ENCODE assay signal across 8 cellular contexts in genomic region chr12:12725086-12725955, GRCh38. TPM values are rescaled to one million over a fixed set of nuclear protein-coding genes. Genes with fewer than 3 reads are reported as not detected.
DNase-seq lines count a peak whose midpoint lies in the region; ATAC-seq, FAIRE-seq and TF ChIP-seq lines count a peak whose summit lies in the region.

No MANE protein-coding gene starts in this region.

- TF ChIP-seq EP300 in HepG2 (IDR thresholded peaks at IDR 0.05; ENCODE audit: low read depth in 2 of 2, low read length in 2 of 2) = peak; percentile 41 to 80; a peak in 2 of 4 replicates
- TF ChIP-seq EP300 in HepG2 (CRISPR knock-in tag; IDR thresholded peaks at IDR 0.05; ENCODE audit: borderline replicate concordance) = no peak

- peak overlapping the region; percentile 76 to 99 (median 90) for H3K4me3 ChIP-seq in BLaER1 treated with 17β-estradiol and CSF1 and Interleukin-3, amounts not matched to agents 10 nM and 100 nM
- H3K4me3 ChIP-seq in HepG2 (replicated peaks in 1 of 3; ENCODE audit: insufficient read depth in 1 of 3, low read depth in 2 of 3, low read length in 3 of 3) = peak overlapping the region; percentile 73 to 96 (median 85)

- no peaks in the 10 kb centered on the region for H3K27me3 ChIP-seq in BLaER1 treated with 17β-estradiol and CSF1 and Interleukin-3, amounts not matched to agents 10 nM and 100 nM
- H3K27me3 ChIP-seq in HepG2 (ENCODE audit: control insufficient read depth in 1 of 2, insufficient read depth in 2 of 2, low read length in 2 of 2) = no peaks in the 10 kb centered on the region

- H3K79me2 ChIP-seq in HepG2 (ENCODE audit: insufficient read depth, low read length) = peaks cover 52% of the 10 kb centered on the region

- TF ChIP-seq RAD21 in HepG2 (CRISPR knock-in tag; IDR thresholded peaks at IDR 0.05) = no peak

- POLR2A ChIA-PET in HepG2 (lab: Yijun Ruan, JAX) = interaction anchor here (0.8 to 3.1 kb wide), 7 partner anchors 10 to 411 kb away, joined by 3 to 66 read pairs (median 4); partner anchors contain the start of genes BORCS5 and CDKN1B

- FAIRE-seq in HepG2 (lab: Jason Lieb, UNC) = peak; percentile 83

- in situ Hi-C loops in HepG2 (cut with HindIII; ENCODE audit: extremely low pct_ligation_motif_present, low pct_unique_long_range_greater_than_20kb) = no loop called here

- peaks cover 33 to 69% (median 57%) of the 10 kb centered on the region in 10 experiments for H3K4me1 ChIP-seq in BLaER1 treated with 17β-estradiol and CSF1 and Interleukin-3, amounts not matched to agents 10 nM and 100 nM
- peaks cover 48% of the 10 kb centered on the region for H3K4me1 ChIP-seq in HepG2 (ENCODE audit: insufficient read depth, low read length)

- peak overlapping the region; percentile 92 to 99 (median 97) for H3K9ac ChIP-seq in BLaER1 treated with 17β-estradiol and CSF1 and Interleukin-3, amounts not matched to agents 10 nM and 100 nM
- H3K9ac ChIP-seq in HepG2 (ENCODE audit: insufficient read depth, low read depth, low read length) = peak overlapping the region; percentile 92

- BruUV-seq in HepG2 (replicated peaks; lab: Mats Ljungman, UMichigan) = no TSS peak

- H3K4me2 ChIP-seq in BLaER1 treated with 17β-estradiol and CSF1 and Interleukin-3, amounts not matched to agents 10 nM and 100 nM = peak overlapping the region; percentile 88 to 100 (median 97)
- peak overlapping the region; percentile 89 for H3K4me2 ChIP-seq in HepG2 (ENCODE audit: low read depth, low read length)

- H3K9me3 ChIP-seq in BLaER1 treated with 17β-estradiol and CSF1 and Interleukin-3, amounts not matched to agents 10 nM and 100 nM (replicated peaks in 1 of 11) = no peaks in the 10 kb centered on the region
- H3K9me3 ChIP-seq in HepG2 (ENCODE audit: low read length) = no peaks in the 10 kb centered on the region

- intact Hi-C loops in HepG2 (cut with micrococcal nuclease; ENCODE audit: unreplicated experiment) = loop anchor here (1.0 kb wide), 1 partner anchor 8 kb away; the partner anchor contains the start of gene CDKN1B

- H3K36me3 ChIP-seq in BLaER1 treated with 17β-estradiol and CSF1 and Interleukin-3, amounts not matched to agents 10 nM and 100 nM = peaks cover 10 to 36% (median 21%) of the 10 kb centered on the region in 11 experiments; a peak in 18 of 22 replicates
- 0 out of 5 replicates have a peak, but pooled peaks cover 0 to 9% of the 10 kb centered on the region in 2 experiments for H3K36me3 ChIP-seq in HepG2 (replicated peaks in 1 of 2; ENCODE audit: control insufficient read depth in 1 of 2, insufficient read depth in 2 of 2, low read length in 2 of 2)

- DNase-seq in NCI-H526 (lab: John Stamatoyannopoulos, UW) (peak; percentile 96 to 98), dedifferentiated amniotic fluid mesenchymal stem cell (ENCODE audit: extremely low spot score) (peak; percentile 97), HepG2 (ENCODE audit: low spot score) (peak; percentile 97)
- DNase-seq in activated CD4-positive, alpha-beta T cell treated with anti-CD3 and anti-CD28 coated beads, Interleukin-2, amount 50 U/mL, for 1 hour = peak; percentile 88
- peak; percentile 84 to 89 for DNase-seq in stimulated activated CD4-positive, alpha-beta T cell treated with anti-CD3 and anti-CD28 coated beads, Interleukin-2, amount 100 ng/mL, for 48 hours

- H4K20me1 ChIP-seq in BLaER1 treated with 17β-estradiol and CSF1 and Interleukin-3, amounts not matched to agents 10 nM and 100 nM = peaks cover 0 to 21% (median 0%) of the 10 kb centered on the region in 11 experiments; a peak in 6 of 22 replicates
- peaks cover 3% of the 10 kb centered on the region; the same call in 1 of the 2 replicates for H4K20me1 ChIP-seq in HepG2 (ENCODE audit: insufficient read depth, low read length)

- CTCF ChIA-PET in HepG2 (lab: Yijun Ruan, JAX; ENCODE audit: low intra/inter-chr PET ratio, low total read pairs) = interaction anchor here (0.6 kb wide), 1 partner anchor 374 kb away, joined by 4 read pairs; no protein-coding TSS in a partner anchor

- ATAC-seq in GM19328 (IDR thresholded peaks at IDR 0.05; ENCODE audit: unreplicated experiment) = peak; percentile 51
- peak; percentile 51 for ATAC-seq in HG03469 (IDR thresholded peaks at IDR 0.05; ENCODE audit: unreplicated experiment)
- ATAC-seq in HepG2 = peak; percentile 74

- H2AFZ ChIP-seq in HepG2 (ENCODE audit: low read length) = no peak overlapping the region

- TF ChIP-seq POLR2A in HepG2 (IDR thresholded peaks at IDR 0.05; ENCODE audit: insufficient read depth in 1 of 2, low read depth in 2 of 2, low read length in 2 of 2) = peak; percentile 65; a peak in 3 of 4 replicates

- H3K27ac ChIP-seq in BLaER1 treated with 17β-estradiol and CSF1 and Interleukin-3, amounts not matched to agents 10 nM and 100 nM = peak overlapping the region; percentile 95 to 100 (median 99)
- peak overlapping the region; percentile 98 for H3K27ac ChIP-seq in HepG2 (ENCODE audit: extremely low read length, insufficient read depth, low read length)

- no peak for TF ChIP-seq CTCF in HepG2 (CRISPR knock-in tag; IDR thresholded peaks at IDR 0.05)

- under 1% methylated on average over 49 of the region's 93 CpGs for WGBS in HepG2 (ENCODE audit: low lambda C conversion rate)

TF ChIP-seq in HepG2, 621 proteins besides CTCF, POLR2A, EP300 and RAD21 (continues in another document):
- no peak for TF ChIP-seq SAFB2 (CRISPR knock-in tag; IDR thresholded peaks at IDR 0.05; ENCODE audit: borderline replicate concordance, low read depth)
- no peak for TF ChIP-seq POLR2AphosphoS2 (IDR thresholded peaks at IDR 0.05; ENCODE audit: low read depth, low read length)
- TF ChIP-seq KLF12 (CRISPR knock-in tag; IDR thresholded peaks at IDR 0.05; ENCODE audit: borderline replicate concordance) = no peak
- peak; percentile 65 for TF ChIP-seq SAP130 (CRISPR knock-in tag; IDR thresholded peaks at IDR 0.05; ENCODE audit: low read depth)
- peak; percentile 92 for TF ChIP-seq YEATS4 (CRISPR knock-in tag; IDR thresholded peaks at IDR 0.05; ENCODE audit: borderline replicate concordance)

RNA-seq across cellular contexts. Expression of gene CDKN1B, which starts 8.2 kb away (rescaled TPM):
- total RNA-seq in HepG2 (2016; rRNA removed; fragmentation: Illumina TruSeq; extraction: Trizol) = 37.2 and 39.6 TPM in 2 replicates
- total RNA-seq in HepG2 (2016; cell fraction: cytosol; rRNA removed; fragmentation: Illumina TruSeq; extraction: Trizol; ENCODE audit: low read depth) = 7.8 TPM in 2 replicates
- total RNA-seq in HepG2 (2016; cell fraction: insoluble cytoplasmic fraction; rRNA removed; fragmentation: Illumina TruSeq; extraction: Trizol) = 39.5 and 39.9 TPM in 2 replicates
- total RNA-seq in HepG2 (2016; cell fraction: membrane; rRNA removed; fragmentation: Illumina TruSeq; extraction: Trizol) = 22.3 and 22.5 TPM in 2 replicates
- total RNA-seq in HepG2 (2016; cell fraction: nucleus; rRNA removed; fragmentation: Illumina TruSeq; extraction: Trizol) = 31.7 and 35.6 TPM in 2 replicates
- 18.8 and 20.1 TPM in 2 replicates for polyA plus RNA-seq in HepG2 (2011; rRNA removed)
- polyA plus RNA-seq in HepG2 (2011; cell fraction: cytosol; rRNA removed) = 14.5 and 17.0 TPM in 2 replicates
- 9.6 and 9.9 TPM in 2 replicates for polyA plus RNA-seq in HepG2 (2011; cell fraction: nucleus; rRNA removed)
- 30.9 and 36.9 TPM in 2 replicates for polyA plus RNA-seq in HepG2 (2012)
- polyA plus RNA-seq in HepG2 (2016; cell fraction: cytosol; fragmentation: Illumina TruSeq; extraction: Trizol; ENCODE audit: low read depth) = 3.1 TPM in 2 replicates
- polyA plus RNA-seq in HepG2 (2016; cell fraction: insoluble cytoplasmic fraction; fragmentation: Illumina TruSeq; extraction: Trizol; ENCODE audit: low read depth) = 48.4 and 51.0 TPM in 2 replicates
- polyA plus RNA-seq in HepG2 (2016; cell fraction: membrane; fragmentation: Illumina TruSeq; extraction: Trizol; ENCODE audit: low read depth) = 11.6 TPM in 2 replicates
- polyA plus RNA-seq in HepG2 (2016; cell fraction: nucleus; fragmentation: Illumina TruSeq; extraction: Trizol; ENCODE audit: insufficient read depth, low read depth) = 40.3 and 40.5 TPM in 2 replicates
- polyA minus RNA-seq in HepG2 (2011; rRNA and poly(A)+ RNA removed; ENCODE audit: low replicate concordance) = 10.2 and 11.3 TPM in 2 replicates
- 18.2 and 23.5 TPM in 2 replicates for polyA minus RNA-seq in HepG2 (2011; cell fraction: cytosol; rRNA and poly(A)+ RNA removed)
- 27.1 and 37.2 TPM in 2 replicates for polyA minus RNA-seq in HepG2 (2011; cell fraction: nucleus; rRNA and poly(A)+ RNA removed)

RNA-seq across cellular contexts. Expression of gene GPR19, which starts 29.3 kb away (rescaled TPM):
- 1.2 and 1.4 TPM in 2 replicates for total RNA-seq in HepG2 (2016; rRNA removed; fragmentation: Illumina TruSeq; extraction: Trizol)
- total RNA-seq in HepG2 (2016; cell fraction: cytosol; rRNA removed; fragmentation: Illumina TruSeq; extraction: Trizol; ENCODE audit: low read depth) = 1.2 TPM in 1 of 2 replicates, not detected in the other
- 1.3 TPM in 2 replicates for total RNA-seq in HepG2 (2016; cell fraction: insoluble cytoplasmic fraction; rRNA removed; fragmentation: Illumina TruSeq; extraction: Trizol)
- 1.00 and 1.5 TPM in 2 replicates for total RNA-seq in HepG2 (2016; cell fraction: membrane; rRNA removed; fragmentation: Illumina TruSeq; extraction: Trizol)
- total RNA-seq in HepG2 (2016; cell fraction: nucleus; rRNA removed; fragmentation: Illumina TruSeq; extraction: Trizol) = 0.99 and 1.4 TPM in 2 replicates
- polyA plus RNA-seq in HepG2 (2011; rRNA removed) = 1.5 and 2.0 TPM in 2 replicates
- 0.97 and 1.0 TPM in 2 replicates for polyA plus RNA-seq in HepG2 (2011; cell fraction: cytosol; rRNA removed)
- 4.7 and 5.3 TPM in 2 replicates for polyA plus RNA-seq in HepG2 (2011; cell fraction: nucleus; rRNA removed)
- 0.60 and 2.4 TPM in 2 replicates for polyA plus RNA-seq in HepG2 (2012)
- 0.41 and 0.74 TPM in 2 replicates for polyA plus RNA-seq in HepG2 (2016; cell fraction: cytosol; fragmentation: Illumina TruSeq; extraction: Trizol; ENCODE audit: low read depth)
- polyA plus RNA-seq in HepG2 (2016; cell fraction: insoluble cytoplasmic fraction; fragmentation: Illumina TruSeq; extraction: Trizol; ENCODE audit: low read depth) = 0.99 and 1.1 TPM in 2 replicates
- polyA plus RNA-seq in HepG2 (2016; cell fraction: membrane; fragmentation: Illumina TruSeq; extraction: Trizol; ENCODE audit: low read depth) = 1.0 and 1.8 TPM in 2 replicates
- polyA plus RNA-seq in HepG2 (2016; cell fraction: nucleus; fragmentation: Illumina TruSeq; extraction: Trizol; ENCODE audit: insufficient read depth, low read depth) = 4.4 and 4.9 TPM in 2 replicates
- 1.8 TPM in 1 of 2 replicates, not detected in the other for polyA minus RNA-seq in HepG2 (2011; rRNA and poly(A)+ RNA removed; ENCODE audit: low replicate concordance)
- polyA minus RNA-seq in HepG2 (2011; cell fraction: cytosol; rRNA and poly(A)+ RNA removed) = 0.69 TPM in 1 of 2 replicates, not detected in the other
- 1.9 and 2.9 TPM in 2 replicates for polyA minus RNA-seq in HepG2 (2011; cell fraction: nucleus; rRNA and poly(A)+ RNA removed)

Comparison
In these comparisons a context has a peak if more than half of its experiments do, and no peak if none do; other contexts are left out.
1. Peak in every context shown above with its lines: DNase-seq, ATAC-seq, H3K4me3 ChIP-seq and H3K27ac ChIP-seq.